ENCODE assay signal across 1 cellular context in genomic region chr11:64611961-64612646, GRCh38.
TF ChIP-seq lines count a peak whose summit lies in the region.

No MANE protein-coding gene starts in this region.

TF ChIP-seq in K562, 482 proteins besides CTCF, POLR2A, EP300 and RAD21:
- TF ChIP-seq HDAC1 (IDR thresholded peaks at IDR 0.05) = no peak
- no peak for TF ChIP-seq ZBTB17 (CRISPR knock-in tag; IDR thresholded peaks at IDR 0.05)
- TF ChIP-seq ZNF263 (CRISPR knock-in tag; IDR thresholded peaks at IDR 0.05; ENCODE audit: borderline replicate concordance) = peak; percentile 46; the same call in 1 of the 2 replicates
- no peak for TF ChIP-seq L3MBTL2 (IDR thresholded peaks at IDR 0.05)
- no peak for TF ChIP-seq RB1 (IDR thresholded peaks at IDR 0.05; ENCODE audit: low read depth)
- TF ChIP-seq RERE (CRISPR knock-in tag; IDR thresholded peaks at IDR 0.05; ENCODE audit: borderline replicate concordance) = no peak
- no peak for TF ChIP-seq MAFG (tag; conservative IDR thresholded peaks at IDR 0.05)
- TF ChIP-seq PTBP1 (IDR thresholded peaks at IDR 0.05; ENCODE audit: low read depth, low read length) = no peak
- peak; percentile 53; the same call in 1 of the 2 replicates for TF ChIP-seq SPI1 (IDR thresholded peaks at IDR 0.05; ENCODE audit: borderline replicate concordance, low read depth, low read length)
